19 cellular contexts compared by ENCODE assay signal in genomic region chr16:57150682-57151330, GRCh38. TPM values are rescaled to one million over a fixed set of nuclear protein-coding genes. Genes with fewer than 3 reads are reported as not detected.
DNase-seq lines count a peak whose midpoint lies in the region; ATAC-seq and TF ChIP-seq lines count a peak whose summit lies in the region.
"Had no signal": no experiment of that assay in that cellular context is flagged by ENCODE, and none has a peak within 500 bp of the region (broad histone marks: within the 10 kb centered on the region; RNA-seq: fewer than 3 reads in every experiment).

No MANE protein-coding gene starts in this region.

- H3K9me3 ChIP-seq in testis (no peaks in the 10 kb centered on the region), MG63 (no peaks in the 10 kb centered on the region)
- H3K9me3 ChIP-seq: breast epithelium, suprapubic skin had no signal

- peaks cover 5% of the 10 kb centered on the region for H3K4me1 Mint-ChIP-seq in T-helper 2 cell treated with Interferon-gamma antibody and Interleukin-4, amounts not matched to agents 5 μg/mL and 100 μg/mL, for 36 hours (ENCODE audit: low read depth)

- TF ChIP-seq POLR2A in testis (IDR thresholded peaks at IDR 0.05) = no peak

- DNase-seq in T-helper 2 cell treated with Interferon-gamma antibody and Interleukin-4, amounts not matched to agents 5 μg/mL and 100 μg/mL, for 36 hours (ENCODE audit: low spot score) = no peak
- DNase-seq in T-helper 2 cell (no peak), brain microvascular endothelial cell (peak; percentile 12), left lobe of liver (ENCODE audit: low spot score) (peak; percentile 34), testis (peak; percentile 51), MG63 (no peak), DMS79 (lab: John Stamatoyannopoulos, UW) (no peak)
- DNase-seq: activated CD8-positive, alpha-beta T cell treated with anti-CD3 and anti-CD28 coated beads, Interleukin-2, amount 10 ng/mL, durations not matched to agents 7 days and 5 days; CD4-positive, CD25-positive, alpha-beta regulatory T cell; EL; foreskin melanocyte; naive thymus-derived CD8-positive, alpha-beta T cell; NCI-H2081 treated with DMSO at 0.1 percent for 48 hours; NCI-H748 treated with DMSO at 0.1 percent for 48 hours had no signal

- H3K27ac ChIP-seq in brain microvascular endothelial cell (no peak overlapping the region), testis (peak overlapping the region in 1 of 2 donors; percentile 29)
- H3K27ac ChIP-seq: 22Rv1, breast epithelium, suprapubic skin, VCaP had no signal

- no peaks in the 10 kb centered on the region for H3K27me3 Mint-ChIP-seq in T-helper 2 cell treated with Interferon-gamma antibody and Interleukin-4, amounts not matched to agents 5 μg/mL and 100 μg/mL, for 36 hours (ENCODE audit: low read depth)
- H3K27me3 Mint-ChIP-seq: CD4-positive, CD25-positive, alpha-beta regulatory T cell; naive thymus-derived CD8-positive, alpha-beta T cell had no signal

- peaks cover 22% of the 10 kb centered on the region for H3K36me3 ChIP-seq in brain microvascular endothelial cell (replicated peaks)
- no peaks in the 10 kb centered on the region for H3K36me3 ChIP-seq in testis (ENCODE audit: low read depth, missing control alignments)
- H3K36me3 ChIP-seq in MG63 = peaks cover 60% of the 10 kb centered on the region

- TF ChIP-seq CTCF in brain microvascular endothelial cell (IDR thresholded peaks at IDR 0.05; ENCODE audit: low read depth, low read length, missing control alignments) (no peak), testis (IDR thresholded peaks at IDR 0.05) (no peak)

- 83 to 95% methylated on average over 9 of the region's 9 CpGs for WGBS in testis, 2 donors

- H3K4me1 ChIP-seq in testis = peaks cover 29% of the 10 kb centered on the region

- no peaks in the 10 kb centered on the region for H3K9me3 Mint-ChIP-seq in T-helper 2 cell treated with Interferon-gamma antibody and Interleukin-4, amounts not matched to agents 5 μg/mL and 100 μg/mL, for 36 hours
- H3K9me3 Mint-ChIP-seq: CD4-positive, CD25-positive, alpha-beta regulatory T cell; naive thymus-derived CD8-positive, alpha-beta T cell had no signal

- H3K27me3 ChIP-seq in brain microvascular endothelial cell (replicated peaks) = no peaks in the 10 kb centered on the region
- H3K27me3 ChIP-seq in testis = no peaks in the 10 kb centered on the region
- H3K27me3 ChIP-seq in MG63 = no peaks in the 10 kb centered on the region
- H3K27me3 ChIP-seq: breast epithelium, suprapubic skin had no signal

- H3K4me3 ChIP-seq in brain microvascular endothelial cell (ENCODE audit: low read depth, low read length) (no peak overlapping the region), testis (no peak overlapping the region), MG63 (no peak overlapping the region)
- H3K4me3 ChIP-seq: breast epithelium, suprapubic skin had no signal

- peaks cover 26% of the 10 kb centered on the region for H3K36me3 Mint-ChIP-seq in T-helper 2 cell treated with Interferon-gamma antibody and Interleukin-4, amounts not matched to agents 5 μg/mL and 100 μg/mL, for 36 hours (ENCODE audit: low read depth)

- intact Hi-C loops in testis (cut with DNase I; ENCODE audit: low total_unique reads) = no loop called here

- no peak overlapping the region for H3K4me3 Mint-ChIP-seq in T-helper 2 cell treated with Interferon-gamma antibody and Interleukin-4, amounts not matched to agents 5 μg/mL and 100 μg/mL, for 36 hours
- H3K4me3 Mint-ChIP-seq: activated CD8-positive, alpha-beta T cell treated with anti-CD3 and anti-CD28 coated beads, Interleukin-2, amount 10 ng/mL, durations not matched to agents 7 days and 5 days; naive thymus-derived CD8-positive, alpha-beta T cell had no signal

- in situ Hi-C loops in brain microvascular endothelial cell (cut with HindIII; ENCODE audit: low pct_ligation_motif_present, low sequenced_read_pairs) = no loop called here

- peak overlapping the region; percentile 32 for H3K27ac Mint-ChIP-seq in T-helper 2 cell treated with Interferon-gamma antibody and Interleukin-4, amounts not matched to agents 5 μg/mL and 100 μg/mL, for 36 hours
- H3K27ac Mint-ChIP-seq: activated CD8-positive, alpha-beta T cell treated with anti-CD3 and anti-CD28 coated beads, Interleukin-2, amount 10 ng/mL, durations not matched to agents 7 days and 5 days had no signal

- ATAC-seq in left lobe of liver (no peak), HG02884 (IDR thresholded peaks at IDR 0.05; ENCODE audit: unreplicated experiment) (no peak)
- ATAC-seq: activated CD8-positive, alpha-beta T cell treated with anti-CD3 and anti-CD28 coated beads, Interleukin-2, amount 10 ng/mL, durations not matched to agents 7 days and 5 days; naive thymus-derived CD8-positive, alpha-beta T cell had no signal

RNA-seq across cellular contexts. Expression of gene PSME3IP1, which starts 35.0 kb away (rescaled TPM):
- total RNA-seq in left lobe of liver = 26.6 TPM
- total RNA-seq in testis = 100 to 1,000 TPM in 1 of 2 donors, 10 to 100 TPM in 1; 96.4 to 122 TPM
- polyA plus RNA-seq in testis (ENCODE audit: insufficient read depth, low read depth, low replicate concordance) = 224 TPM
- total RNA-seq in MG63 (2014; rRNA removed; shearing (Covaris generic); ENCODE audit: low replicate concordance) = 164 and 294 TPM in 2 replicates

RNA-seq across cellular contexts. Expression of gene RSPRY1, which starts 35.3 kb away (rescaled TPM):
- 18.1 TPM for total RNA-seq in left lobe of liver
- 10 to 100 TPM; 73.3 to 81.2 TPM for total RNA-seq in testis
- 53.0 TPM for polyA plus RNA-seq in testis (ENCODE audit: insufficient read depth, low read depth, low replicate concordance)
- 72.1 and 106 TPM in 2 replicates for total RNA-seq in MG63 (2014; rRNA removed; shearing (Covaris generic); ENCODE audit: low replicate concordance)

RNA-seq across cellular contexts. Expression of gene CPNE2, which starts 58.4 kb away (rescaled TPM):
- total RNA-seq in left lobe of liver (7.3 TPM), testis (10 to 100 TPM; 18.3 to 25.2 TPM)
- 51.8 TPM for polyA plus RNA-seq in testis (ENCODE audit: insufficient read depth, low read depth, low replicate concordance)
- 45.8 and 50.1 TPM in 2 replicates for total RNA-seq in MG63 (2014; rRNA removed; shearing (Covaris generic); ENCODE audit: low replicate concordance)

Comparison
In these comparisons a context has a peak if more than half of its experiments do, and no peak if none do; other contexts are left out.
1. DNase-seq: peak in brain microvascular endothelial cell (single experiment), left lobe of liver (single experiment) and testis (single experiment); none in T-helper 2 cell treated with Interferon-gamma antibody and Interleukin-4, amounts not matched to agents 5 μg/mL and 100 μg/mL, for 36 hours (single experiment), T-helper 2 cell (0 of 5), MG63 (single experiment) and DMS79 (single experiment).